In genomic region chr12:108514973-108515814, GRCh38 we compare ENCODE assay signal across 8 cellular contexts. TPM values are rescaled to one million over a fixed set of nuclear protein-coding genes. Genes with fewer than 3 reads are reported as not detected.
DNase-seq lines count a peak whose midpoint lies in the region; ATAC-seq and TF ChIP-seq lines count a peak whose summit lies in the region.

Gene FICD, plus strand, starts transcription at chr12:108515277. Its CDS starts 1,696 bp downstream, at chr12:108516973.

- no peaks in the 10 kb centered on the region for H3K27me3 ChIP-seq in BJ (ENCODE audit: control insufficient read depth, insufficient read depth, low read length)

- POLR2A ChIA-PET in BJ (lab: Charles Lee), result no interaction called here

- DNase-seq in BJ (ENCODE audit: low read depth) (peak; percentile 93), GM19240 (ENCODE audit: insufficient read length, low spot score) (peak; percentile 86), NCI-H524 (lab: John Stamatoyannopoulos, UW) (peak; percentile 97 to 98), choroid plexus epithelial cell (ENCODE audit: low read depth) (peak; percentile 98), kidney glomerular epithelial cell (lab: John Stamatoyannopoulos, UW) (peak; percentile 97)
- DNase-seq in activated CD4-positive, alpha-beta T cell treated with anti-CD3 and anti-CD28 coated beads for 24 hours (ENCODE audit: low read depth in 2 of 2), result peak; percentile 99 to 100
- peak; percentile 99 for DNase-seq in stimulated activated CD4-positive, alpha-beta T cell treated with anti-CD3 and anti-CD28 coated beads, Interleukin-15, amount 100 ng/mL, for 48 hours (ENCODE audit: low read depth in 2 of 2)

- peaks cover 9% of the 10 kb centered on the region for H3K36me3 ChIP-seq in BJ (ENCODE audit: control insufficient read depth, insufficient read depth, low read length)

- no peak for TF ChIP-seq CTCF in BJ (IDR thresholded peaks at IDR 0.05; ENCODE audit: insufficient read depth, low read depth, low read length)
- TF ChIP-seq CTCF in choroid plexus epithelial cell (conservative IDR thresholded peaks at IDR 0.05; ENCODE audit: low read depth, low read length), result no peak

- CTCF ChIA-PET in BJ (lab: Yijun Ruan, JAX), result no interaction called here

- ATAC-seq in HG03457 (IDR thresholded peaks at IDR 0.05; ENCODE audit: unreplicated experiment), result peak; percentile 77

- H3K4me3 ChIP-seq in BJ (ENCODE audit: low read depth, low read length) (peak within 1 kb of the TSS; percentile 85), choroid plexus epithelial cell (ENCODE audit: low read depth, low read length) (peak within 1 kb of the TSS; percentile 92)

RNA-seq across cellular contexts. Expression of gene FICD, which starts in this region (rescaled TPM):
- polyA plus RNA-seq in BJ (2011; rRNA removed), result 1.9 and 2.0 TPM in 2 replicates
- 6.1 and 6.8 TPM in 2 replicates for polyA minus RNA-seq in BJ (2011; rRNA and poly(A)+ RNA removed)

Comparison
In these comparisons a context has a peak if more than half of its experiments do, and no peak if none do; other contexts are left out.
1. Peak in every context shown above with its lines: DNase-seq, ATAC-seq and H3K4me3 ChIP-seq.